In genomic region chr7:1531263-1531978, GRCh38 we compare ENCODE assay signal across 8 cellular contexts. TPM values are rescaled to one million over a fixed set of nuclear protein-coding genes. Genes with fewer than 3 reads are reported as not detected.
DNase-seq lines count a peak whose midpoint lies in the region; ATAC-seq and TF ChIP-seq lines count a peak whose summit lies in the region.

No MANE protein-coding gene starts in this region.

- peaks cover 0 to 4% (median 0%) of the 10 kb centered on the region in 11 donors for H3K9me3 Mint-ChIP-seq in naive thymus-derived CD4-positive, alpha-beta T cell

- peak overlapping the region; percentile 87 to 94 (median 92) for H3K4me3 Mint-ChIP-seq in naive thymus-derived CD4-positive, alpha-beta T cell

- CTCF ChIA-PET in naive thymus-derived CD4-positive, alpha-beta T cell (lab: Charles Lee): interaction anchor here (1.6 kb wide), 1 partner anchor 25 kb away, joined by 12 read pairs; no protein-coding TSS in a partner anchor

- H3K36me3 ChIP-seq in naive thymus-derived CD4-positive, alpha-beta T cell (ENCODE audit: control insufficient read depth in 2 of 3, insufficient read depth in 3 of 3, low read length in 3 of 3): peaks cover 0 to 13% (median 0%) of the 10 kb centered on the region in 3 experiments

- ATAC-seq in HG03521 (IDR thresholded peaks at IDR 0.05; ENCODE audit: unreplicated experiment) (peak; percentile 7), HG02763 (IDR thresholded peaks at IDR 0.05; ENCODE audit: unreplicated experiment) (no peak), GM18520 (IDR thresholded peaks at IDR 0.05; ENCODE audit: unreplicated experiment) (no peak)
- peak; percentile 33 for ATAC-seq in naive thymus-derived CD4-positive, alpha-beta T cell

- peak; percentile 11 for TF ChIP-seq POLR2A in GM15510 (IDR thresholded peaks at IDR 0.05; ENCODE audit: borderline replicate concordance, extremely low read depth, insufficient read length)

- intact Hi-C loops in naive thymus-derived CD4-positive, alpha-beta T cell (cut with micrococcal nuclease): loop anchor here (1.0 to 10.0 kb wide), 4 partner anchors 72 to 1023 kb away; partner anchors contain the start of genes BRAT1 (in 1 of the 2), GPR146 (in 1 of the 2), IQCE (in 1 of the 2) and MICALL2 (in 1 of the 2)

- no peak for TF ChIP-seq CTCF in epithelial cell of esophagus (IDR thresholded peaks at IDR 0.05; ENCODE audit: insufficient read depth, low read depth, low read length, missing control alignments)

- POLR2A ChIA-PET in naive thymus-derived CD4-positive, alpha-beta T cell (lab: Charles Lee): interaction anchor here (0.8 to 2.1 kb wide), 6 partner anchors 18 to 822 kb away, joined by 4 to 12 read pairs (median 6); partner anchors contain the start of gene PSMG3

- peaks cover 7 to 10% of the 10 kb centered on the region in 2 donors for H3K4me1 ChIP-seq in naive thymus-derived CD4-positive, alpha-beta T cell (ENCODE audit: control insufficient read depth in 2 of 2, insufficient read depth in 2 of 2, low read length in 2 of 2)

- H3K36me3 Mint-ChIP-seq in naive thymus-derived CD4-positive, alpha-beta T cell: peaks cover 0 to 2% (median 0%) of the 10 kb centered on the region in 5 donors

- peak overlapping the region; percentile 90 for H3K27ac ChIP-seq in naive thymus-derived CD4-positive, alpha-beta T cell (ENCODE audit: low read depth, low read length)

- peak overlapping the region; percentile 92 to 99 (median 97) for H3K27ac Mint-ChIP-seq in naive thymus-derived CD4-positive, alpha-beta T cell

- no peaks in the 10 kb centered on the region for H3K27me3 ChIP-seq in naive thymus-derived CD4-positive, alpha-beta T cell (ENCODE audit: control insufficient read depth in 2 of 2, insufficient read depth in 2 of 2, low read length in 2 of 2)

- no peaks in the 10 kb centered on the region for H3K9me3 ChIP-seq in naive thymus-derived CD4-positive, alpha-beta T cell (ENCODE audit: control insufficient read depth in 2 of 3, low read length in 3 of 3)

- peak; percentile 46 for DNase-seq in activated CD4-positive, alpha-beta T cell treated with anti-CD3 and anti-CD28 coated beads, Interleukin-2, amount 50 U/mL, for 1 hour
- DNase-seq in epithelial cell of esophagus (ENCODE audit: low read depth): peak; percentile 51
- peak; percentile 47 to 66 (median 62) for DNase-seq in naive thymus-derived CD4-positive, alpha-beta T cell
- no peak for DNase-seq in NCI-H1436 (lab: John Stamatoyannopoulos, UW)

- peaks cover 0 to 9% (median 0%) of the 10 kb centered on the region in 5 donors for H3K27me3 Mint-ChIP-seq in naive thymus-derived CD4-positive, alpha-beta T cell

- H3K4me1 Mint-ChIP-seq in naive thymus-derived CD4-positive, alpha-beta T cell: peaks cover 15 to 38% (median 18%) of the 10 kb centered on the region in 7 donors

- H3K4me3 ChIP-seq in epithelial cell of esophagus (ENCODE audit: low read length): peak overlapping the region; percentile 65
- peak overlapping the region; percentile 74 for H3K4me3 ChIP-seq in naive thymus-derived CD4-positive, alpha-beta T cell (ENCODE audit: low read length)

RNA-seq across cellular contexts. Expression of gene MAFK, which starts 0.9 kb away (rescaled TPM):
- 10 to 100 TPM; 28.5 to 90.1 (median 54.2) TPM for total RNA-seq in naive thymus-derived CD4-positive, alpha-beta T cell
- polyA plus RNA-seq in naive thymus-derived CD4-positive, alpha-beta T cell: under 1 TPM; 0.38 to 0.46 TPM

RNA-seq across cellular contexts. Expression of gene TMEM184A, which starts 24.6 kb away (rescaled TPM):
- under 1 TPM in 1 of 5 experiments, not detected in 4; 0.05 TPM for total RNA-seq in naive thymus-derived CD4-positive, alpha-beta T cell
- under 1 TPM in 1 of 2 donors, not detected in 1; 0.06 TPM for polyA plus RNA-seq in naive thymus-derived CD4-positive, alpha-beta T cell

RNA-seq across cellular contexts. Expression of gene INTS1, which starts 27.2 kb away (rescaled TPM):
- 100 to 1,000 TPM in 4 of 5 experiments, 10 to 100 TPM in 1; 82.0 to 157 (median 111) TPM for total RNA-seq in naive thymus-derived CD4-positive, alpha-beta T cell
- 10 to 100 TPM; 15.1 to 41.6 TPM for polyA plus RNA-seq in naive thymus-derived CD4-positive, alpha-beta T cell

RNA-seq across cellular contexts. Expression of gene PSMG3, which starts 38.4 kb away (rescaled TPM):
- 10 to 100 TPM; 12.1 to 31.8 (median 23.2) TPM for total RNA-seq in naive thymus-derived CD4-positive, alpha-beta T cell
- polyA plus RNA-seq in naive thymus-derived CD4-positive, alpha-beta T cell: 10 to 100 TPM; 57.2 to 57.9 TPM

Comparison
In these comparisons a context has a peak if more than half of its experiments do, and no peak if none do; other contexts are left out.
1. ATAC-seq: peak in HG03521 (single experiment) and naive thymus-derived CD4-positive, alpha-beta T cell (single experiment); none in HG02763 (single experiment) and GM18520 (single experiment).